In genomic region chr7:6057316-6058128, GRCh38 we compare ENCODE assay signal across 1 cellular context.
A peak's percentile ranks its signal among the peaks of the same experiment; 100 is the strongest.
TF ChIP-seq lines count a peak whose summit lies in the region.

No MANE protein-coding gene starts in this region.

TF ChIP-seq in GM12878, 131 proteins besides CTCF, POLR2A, EP300 and RAD21:
- peak; percentile 28; the same call in 1 of the 2 replicates for TF ChIP-seq NR2C1 (IDR thresholded peaks at IDR 0.05)
- TF ChIP-seq SREBF1 (IDR thresholded peaks at IDR 0.05; ENCODE audit: low read length): no peak
- TF ChIP-seq BHLHE40 (IDR thresholded peaks at IDR 0.05; ENCODE audit: borderline replicate concordance in 1 of 2, low read depth in 2 of 2, low read length in 1 of 2): peak; percentile 39 to 82; a peak in 2 of 4 replicates
- TF ChIP-seq RAD51 (IDR thresholded peaks at IDR 0.05): no peak
- no peak for TF ChIP-seq ZNF687 (IDR thresholded peaks at IDR 0.05)
- TF ChIP-seq BMI1 (IDR thresholded peaks at IDR 0.05; ENCODE audit: borderline replicate concordance): no peak
- TF ChIP-seq RELB (IDR thresholded peaks at IDR 0.05; ENCODE audit: low read depth): 0 out of 2 replicates have a peak, but pooled peaks have one; percentile 13
- TF ChIP-seq ZNF217 (IDR thresholded peaks at IDR 0.05): no peak
- no peak for TF ChIP-seq ELK1 (IDR thresholded peaks at IDR 0.05; ENCODE audit: low read depth, low read length)
- TF ChIP-seq IKZF2 (IDR thresholded peaks at IDR 0.05): peak in 1 of 2 experiments; percentile 21; a peak in 1 of 4 replicates
- no peak for TF ChIP-seq MEF2A (IDR thresholded peaks at IDR 0.05; ENCODE audit: insufficient read depth, low read depth, low read length)
- TF ChIP-seq CREB1 (IDR thresholded peaks at IDR 0.05; ENCODE audit: low read depth): no peak
- TF ChIP-seq BCL11A (IDR thresholded peaks at IDR 0.05; ENCODE audit: low read depth, low read length): no peak
- peak; percentile 88 for TF ChIP-seq NR2F1 (conservative IDR thresholded peaks at IDR 0.05)
- TF ChIP-seq SMARCA5 (IDR thresholded peaks at IDR 0.05): no peak
- TF ChIP-seq NBN (IDR thresholded peaks at IDR 0.05): no peak
- no peak for TF ChIP-seq SP1 (IDR thresholded peaks at IDR 0.05; ENCODE audit: low read depth, low read length)
- TF ChIP-seq RUNX3 (IDR thresholded peaks at IDR 0.05; ENCODE audit: low read length): peak; percentile 16; the same call in 1 of the 2 replicates
- no peak for TF ChIP-seq RB1 (IDR thresholded peaks at IDR 0.05; ENCODE audit: borderline replicate concordance)
- TF ChIP-seq SMC3 (IDR thresholded peaks at IDR 0.05; ENCODE audit: borderline replicate concordance, low read length): no peak
- no peak for TF ChIP-seq RBBP5 (conservative IDR thresholded peaks at IDR 0.05)
- no peak for TF ChIP-seq GATAD2B (conservative IDR thresholded peaks at IDR 0.05; ENCODE audit: low read depth)
- no peak for TF ChIP-seq TCF7 (IDR thresholded peaks at IDR 0.05; ENCODE audit: borderline replicate concordance)
TF ChIP-seq in GM12878: peak in this region for 6.
